Comparison of ENCODE assay signal across 11 cellular contexts in genomic region chr3:46944191-46944590, GRCh38. TPM values are rescaled to one million over a fixed set of nuclear protein-coding genes. Genes with fewer than 3 reads are reported as not detected.
A peak's percentile ranks its signal among the peaks of the same experiment; 100 is the strongest.
DNase-seq lines count a peak whose midpoint lies in the region; ATAC-seq and FAIRE-seq lines count a peak whose summit lies in the region.
"Had no signal": no experiment of that assay in that cellular context is flagged by ENCODE, and none has a peak within 500 bp of the region (broad histone marks: within the 10 kb centered on the region; RNA-seq: fewer than 3 reads in every experiment).

No MANE protein-coding gene starts in this region.

- no peak for FAIRE-seq in small intestine (lab: Jason Lieb, UNC)

- no peak for ATAC-seq in activated naive CD8-positive, alpha-beta T cell treated with anti-CD3 and anti-CD28 coated beads, Interleukin-2, amount 50 U/mL, for 24 hours
- no peak for ATAC-seq in HG03342 (IDR thresholded peaks at IDR 0.05; ENCODE audit: unreplicated experiment)

- H3K9me3 Mint-ChIP-seq in activated naive CD8-positive, alpha-beta T cell treated with anti-CD3 and anti-CD28 coated beads, Interleukin-2, amount 50 U/mL, for 24 hours: no peaks in the 10 kb centered on the region
- no peaks in the 10 kb centered on the region for H3K9me3 Mint-ChIP-seq in immature natural killer cell

- no peak for DNase-seq in activated naive CD8-positive, alpha-beta T cell treated with anti-CD3 and anti-CD28 coated beads, Interleukin-2, amount 50 U/mL, for 24 hours
- DNase-seq in immature natural killer cell (no peak), small intestine (no peak), NCI-H1417 treated with DMSO at 0.1 percent for 48 hours (lab: John Stamatoyannopoulos, UW) (no peak), SKM-1 treated with dmso at 0.1 percent for 144 hours (lab: John Stamatoyannopoulos, UW; ENCODE audit: unreplicated experiment) (no peak)
- DNase-seq in stimulated activated CD4-positive, alpha-beta T cell treated with anti-CD3 and anti-CD28 coated beads, Interleukin-4, amount 100 ng/mL, for 4 hours: no peak
- DNase-seq: effector memory CD4-positive, alpha-beta T cell; GM23248; NCI-H69 had no signal

- H3K9me3 ChIP-seq in HUES48 (ENCODE audit: control insufficient read depth, insufficient read depth, low read length): no peaks in the 10 kb centered on the region
- no peaks in the 10 kb centered on the region for H3K9me3 ChIP-seq in small intestine (ENCODE audit: control insufficient read depth, low read depth)

- no peaks in the 10 kb centered on the region for H3K27me3 Mint-ChIP-seq in activated naive CD8-positive, alpha-beta T cell treated with anti-CD3 and anti-CD28 coated beads, Interleukin-2, amount 50 U/mL, for 24 hours
- H3K27me3 Mint-ChIP-seq in immature natural killer cell (ENCODE audit: low read depth in 3 of 3): peaks cover 13 to 27% (median 14%) of the 10 kb centered on the region in 3 donors

- peaks cover 24% of the 10 kb centered on the region for H3K36me3 ChIP-seq in HUES48 (ENCODE audit: control insufficient read depth, insufficient read depth, low read length)
- peaks cover 0 to 2% of the 10 kb centered on the region in 2 donors for H3K36me3 ChIP-seq in small intestine (ENCODE audit: control insufficient read depth in 2 of 2, insufficient read depth in 2 of 2, low read length in 2 of 2)

- H3K4me3 Mint-ChIP-seq in activated naive CD8-positive, alpha-beta T cell treated with anti-CD3 and anti-CD28 coated beads, Interleukin-2, amount 50 U/mL, for 24 hours: no peak overlapping the region
- peak overlapping the region; percentile 21 to 91 (median 79) for H3K4me3 Mint-ChIP-seq in immature natural killer cell

- H3K4me3 ChIP-seq in HUES48 (ENCODE audit: low read depth, low read length): no peak overlapping the region
- no peak overlapping the region for H3K4me3 ChIP-seq in small intestine (ENCODE audit: low read depth in 1 of 2, low read length in 2 of 2)
- H3K4me3 ChIP-seq: GM23248 had no signal

- 0 out of 2 replicates have a peak overlapping the region, but pooled peaks have one; percentile 28 for H3K9ac ChIP-seq in HUES48 (ENCODE audit: low read depth, low read length)
- H3K9ac ChIP-seq: GM23248 had no signal

- H3K4me1 ChIP-seq in HUES48 (ENCODE audit: control insufficient read depth, insufficient read depth, low read length): peaks cover 18% of the 10 kb centered on the region
- peaks cover 50 to 56% of the 10 kb centered on the region in 2 donors for H3K4me1 ChIP-seq in small intestine (ENCODE audit: control insufficient read depth in 2 of 2, insufficient read depth in 1 of 2, low read depth in 1 of 2, low read length in 1 of 2)

- H3K27ac ChIP-seq in HUES48 (ENCODE audit: low read depth, low read length) (peak overlapping the region; percentile 39), small intestine (ENCODE audit: low read depth in 1 of 2, low read length in 1 of 2) (peak overlapping the region; percentile 88 to 99)
- H3K27ac ChIP-seq: GM23248 had no signal

- peak overlapping the region; percentile 15 for H3K27ac Mint-ChIP-seq in activated naive CD8-positive, alpha-beta T cell treated with anti-CD3 and anti-CD28 coated beads, Interleukin-2, amount 50 U/mL, for 24 hours
- H3K27ac Mint-ChIP-seq in immature natural killer cell: peak overlapping the region; percentile 99 to 100 (median 99)

- no peaks in the 10 kb centered on the region for H3K27me3 ChIP-seq in HUES48 (ENCODE audit: control insufficient read depth, insufficient read depth, low read length)
- no peaks in the 10 kb centered on the region for H3K27me3 ChIP-seq in small intestine (ENCODE audit: control insufficient read depth in 2 of 2, insufficient read depth in 2 of 2, low read length in 2 of 2)

- 51 to 76% (median 64%) methylated on average over 8 of the region's 8 CpGs for WGBS in small intestine, 3 donors

- H3K4me1 Mint-ChIP-seq in activated naive CD8-positive, alpha-beta T cell treated with anti-CD3 and anti-CD28 coated beads, Interleukin-2, amount 50 U/mL, for 24 hours: peaks cover 76% of the 10 kb centered on the region
- peaks cover 94 to 96% of the 10 kb centered on the region in 2 donors for H3K4me1 Mint-ChIP-seq in immature natural killer cell

- peaks cover 36% of the 10 kb centered on the region for H3K36me3 Mint-ChIP-seq in activated naive CD8-positive, alpha-beta T cell treated with anti-CD3 and anti-CD28 coated beads, Interleukin-2, amount 50 U/mL, for 24 hours (ENCODE audit: low read depth)
- H3K36me3 Mint-ChIP-seq in immature natural killer cell: peaks cover 8 to 17% (median 9%) of the 10 kb centered on the region in 3 donors

RNA-seq across cellular contexts. Expression of gene CCDC12, which starts 32.4 kb away (rescaled TPM):
- polyA plus RNA-seq in immature natural killer cell (100 to 1,000 TPM; 114 to 174 (median 129) TPM), small intestine (10 to 100 TPM; 73.3 to 84.5 (median 78.6) TPM)

RNA-seq across cellular contexts. Expression of gene NBEAL2, which starts 35.3 kb away (rescaled TPM):
- 10 to 100 TPM in 1 of 3 donors, 1 to 10 TPM in 2; 7.9 to 28.4 (median 9.9) TPM for polyA plus RNA-seq in immature natural killer cell
- polyA plus RNA-seq in small intestine: 10 to 100 TPM; 32.7 to 55.9 (median 50.5) TPM
